In genomic region chr10:113091921-113092320, GRCh38 we compare ENCODE assay signal across 1 cellular context.
TF ChIP-seq lines count a peak whose summit lies in the region.

No MANE protein-coding gene starts in this region.

TF ChIP-seq in K562, 482 proteins besides CTCF, POLR2A, EP300 and RAD21 (continued from another document):
- TF ChIP-seq, protein P1, sequence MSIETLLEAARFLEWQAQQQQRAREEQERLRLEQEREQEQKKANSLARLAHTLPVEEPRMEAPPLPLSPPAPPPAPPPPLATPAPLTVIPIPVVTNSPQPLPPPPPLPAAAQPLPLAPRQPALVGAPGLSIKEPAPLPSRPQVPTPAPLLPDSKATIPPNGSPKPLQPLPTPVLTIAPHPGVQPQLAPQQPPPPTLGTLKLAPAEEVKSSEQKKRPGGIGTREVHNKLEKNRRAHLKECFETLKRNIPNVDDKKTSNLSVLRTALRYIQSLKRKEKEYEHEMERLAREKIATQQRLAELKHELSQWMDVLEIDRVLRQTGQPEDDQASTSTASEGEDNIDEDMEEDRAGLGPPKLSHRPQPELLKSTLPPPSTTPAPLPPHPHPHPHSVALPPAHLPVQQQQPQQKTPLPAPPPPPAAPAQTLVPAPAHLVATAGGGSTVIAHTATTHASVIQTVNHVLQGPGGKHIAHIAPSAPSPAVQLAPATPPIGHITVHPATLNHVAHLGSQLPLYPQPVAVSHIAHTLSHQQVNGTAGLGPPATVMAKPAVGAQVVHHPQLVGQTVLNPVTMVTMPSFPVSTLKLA (conservative IDR thresholded peaks at IDR 0.05), result 0 out of 4 replicates have a peak, but pooled peaks of 1 of the 2 experiments have one; percentile 35
- TF ChIP-seq NFIC (IDR thresholded peaks at IDR 0.05) (0 out of 2 replicates have a peak, but pooled peaks have one; percentile 15), ZNF436 (CRISPR knock-in tag; IDR thresholded peaks at IDR 0.05) (no peak), SMARCA4 (IDR thresholded peaks at IDR 0.05) (peak; percentile 45; the same call in 1 of the 2 replicates), ZMIZ1 (IDR thresholded peaks at IDR 0.05; ENCODE audit: low read depth in 2 of 2, low read length in 2 of 2) (peak in 1 of 2 experiments; percentile 45; a peak in 1 of 4 replicates)
